ENCODE assay signal across 17 cellular contexts in genomic region chr3:186955898-186956696, GRCh38. TPM values are rescaled to one million over a fixed set of nuclear protein-coding genes. Genes with fewer than 3 reads are reported as not detected.
DNase-seq lines count a peak whose midpoint lies in the region; ATAC-seq lines count a peak whose summit lies in the region.
"Had no signal": no experiment of that assay in that cellular context is flagged by ENCODE, and none has a peak within 500 bp of the region (broad histone marks: within the 10 kb centered on the region; RNA-seq: fewer than 3 reads in every experiment).

No MANE protein-coding gene starts in this region.

- no peaks in the 10 kb centered on the region for H3K27me3 Mint-ChIP-seq in activated CD8-positive, alpha-beta memory T cell treated with anti-CD3 and anti-CD28 coated beads, Interleukin-2, amount 10 ng/mL, durations not matched to agents 7 days and 5 days
- H3K27me3 Mint-ChIP-seq in activated T-helper 17 cell treated with anti-CD3 and anti-CD28 coated beads, Interleukin-2, amount 50 U/mL, for 72 hours: no peaks in the 10 kb centered on the region
- H3K27me3 Mint-ChIP-seq: activated CD8-positive, alpha-beta T cell treated with anti-CD3 and anti-CD28 coated beads for 36 hours had no signal

- H3K4me1 ChIP-seq in right cardiac atrium (ENCODE audit: control insufficient read depth, insufficient read depth, low read length): peaks cover 11% of the 10 kb centered on the region
- H3K4me1 ChIP-seq: Caco-2 had no signal

- H3K4me3 ChIP-seq in right cardiac atrium (ENCODE audit: low read length): no peak overlapping the region
- H3K4me3 ChIP-seq: tibial nerve had no signal

- ATAC-seq in activated CD8-positive, alpha-beta memory T cell treated with anti-CD3 and anti-CD28 coated beads, Interleukin-2, amount 10 ng/mL, durations not matched to agents 7 days and 5 days: no peak
- ATAC-seq in activated T-helper 17 cell treated with anti-CD3 and anti-CD28 coated beads, Interleukin-2, amount 50 U/mL, for 72 hours (replicated peaks): no peak
- ATAC-seq in right cardiac atrium (peak in 1 of 2 donors; percentile 23), HG03095 (IDR thresholded peaks at IDR 0.05; ENCODE audit: unreplicated experiment) (no peak)
- no peak for ATAC-seq in stimulated activated effector memory CD8-positive, alpha-beta T cell treated with anti-CD3 and anti-CD28 coated beads, Interleukin-12 subunit alpha, Interleukin-12 subunit beta, amount 100 ng/mL, for 72 hours
- ATAC-seq: activated CD8-positive, alpha-beta T cell treated with anti-CD3 and anti-CD28 coated beads for 36 hours had no signal

- intact Hi-C loops in right cardiac atrium (cut with DNase I): no loop called here

- peaks cover 61% of the 10 kb centered on the region for H3K4me1 Mint-ChIP-seq in activated CD8-positive, alpha-beta memory T cell treated with anti-CD3 and anti-CD28 coated beads, Interleukin-2, amount 10 ng/mL, durations not matched to agents 7 days and 5 days
- peaks cover 48% of the 10 kb centered on the region for H3K4me1 Mint-ChIP-seq in activated T-helper 17 cell treated with anti-CD3 and anti-CD28 coated beads, Interleukin-2, amount 50 U/mL, for 72 hours
- peaks cover 82% of the 10 kb centered on the region for H3K4me1 Mint-ChIP-seq in stimulated activated effector memory CD8-positive, alpha-beta T cell treated with anti-CD3 and anti-CD28 coated beads, Interleukin-12 subunit alpha, Interleukin-12 subunit beta, amount 100 ng/mL, for 72 hours

- H3K27me3 ChIP-seq in right cardiac atrium (ENCODE audit: control insufficient read depth, insufficient read depth): no peaks in the 10 kb centered on the region
- H3K27me3 ChIP-seq: tibial nerve had no signal

- H3K27ac Mint-ChIP-seq in activated CD8-positive, alpha-beta memory T cell treated with anti-CD3 and anti-CD28 coated beads, Interleukin-2, amount 10 ng/mL, durations not matched to agents 7 days and 5 days: peak overlapping the region; percentile 7
- H3K27ac Mint-ChIP-seq in activated T-helper 17 cell treated with anti-CD3 and anti-CD28 coated beads, Interleukin-2, amount 50 U/mL, for 72 hours: peak overlapping the region; percentile 6
- H3K27ac Mint-ChIP-seq in stimulated activated effector memory CD8-positive, alpha-beta T cell treated with anti-CD3 and anti-CD28 coated beads, Interleukin-12 subunit alpha, Interleukin-12 subunit beta, amount 100 ng/mL, for 72 hours: peak overlapping the region; percentile 17

- CTCF ChIA-PET in activated CD8-positive, alpha-beta memory T cell treated with anti-CD3 and anti-CD28 coated beads, Interleukin-2, amount 10 ng/mL, durations not matched to agents 7 days and 5 days (lab: Charles Lee): interaction anchor here (0.6 to 1.6 kb wide), 3 partner anchors 10 to 194 kb away, joined by 3 to 4 read pairs (median 3); no protein-coding TSS in a partner anchor

- H3K36me3 Mint-ChIP-seq in activated CD8-positive, alpha-beta memory T cell treated with anti-CD3 and anti-CD28 coated beads, Interleukin-2, amount 10 ng/mL, durations not matched to agents 7 days and 5 days: peaks cover 56% of the 10 kb centered on the region
- peaks cover 47% of the 10 kb centered on the region for H3K36me3 Mint-ChIP-seq in activated T-helper 17 cell treated with anti-CD3 and anti-CD28 coated beads, Interleukin-2, amount 50 U/mL, for 72 hours (ENCODE audit: low read depth)
- H3K36me3 Mint-ChIP-seq in stimulated activated effector memory CD8-positive, alpha-beta T cell treated with anti-CD3 and anti-CD28 coated beads, Interleukin-12 subunit alpha, Interleukin-12 subunit beta, amount 100 ng/mL, for 72 hours: peaks cover 33% of the 10 kb centered on the region

- H3K27ac ChIP-seq in right cardiac atrium (ENCODE audit: low read length): peak overlapping the region; percentile 35
- H3K27ac ChIP-seq: 22Rv1 had no signal

- H3K9me3 Mint-ChIP-seq in activated CD8-positive, alpha-beta memory T cell treated with anti-CD3 and anti-CD28 coated beads, Interleukin-2, amount 10 ng/mL, durations not matched to agents 7 days and 5 days (ENCODE audit: low read depth): peaks cover 6% of the 10 kb centered on the region
- peaks cover 7% of the 10 kb centered on the region for H3K9me3 Mint-ChIP-seq in activated T-helper 17 cell treated with anti-CD3 and anti-CD28 coated beads, Interleukin-2, amount 50 U/mL, for 72 hours
- H3K9me3 Mint-ChIP-seq in stimulated activated effector memory CD8-positive, alpha-beta T cell treated with anti-CD3 and anti-CD28 coated beads, Interleukin-12 subunit alpha, Interleukin-12 subunit beta, amount 100 ng/mL, for 72 hours: peaks cover 13% of the 10 kb centered on the region

- no peaks in the 10 kb centered on the region for H3K9me3 ChIP-seq in right cardiac atrium (ENCODE audit: control insufficient read depth, low read length)
- H3K9me3 ChIP-seq: Caco-2 had no signal

- DNase-seq in activated CD8-positive, alpha-beta memory T cell treated with anti-CD3 and anti-CD28 coated beads, Interleukin-2, amount 10 ng/mL, durations not matched to agents 7 days and 5 days: no peak
- no peak for DNase-seq in activated CD8-positive, alpha-beta memory T cell treated with anti-CD3 and anti-CD28 coated beads, Interleukin-2, amount 50 U/mL, for 48 hours
- no peak for DNase-seq in right cardiac atrium
- no peak for DNase-seq in stimulated activated effector memory CD8-positive, alpha-beta T cell treated with anti-CD3 and anti-CD28 coated beads, Interleukin-12 subunit alpha, Interleukin-12 subunit beta, amount 100 ng/mL, for 72 hours (ENCODE audit: low spot score in 2 of 2)
- DNase-seq in NCI-H2196 (lab: John Stamatoyannopoulos, UW; ENCODE audit: unreplicated experiment): no peak
- DNase-seq in SHP77 treated with DMSO at 0.1 percent for 48 hours (lab: John Stamatoyannopoulos, UW): no peak
- DNase-seq: activated CD8-positive, alpha-beta T cell treated with anti-CD3 and anti-CD28 coated beads for 36 hours; Caco-2; caudate nucleus; GF-D8; MV-4-11; retina; stimulated activated CD4-positive, alpha-beta T cell treated with anti-CD3 and anti-CD28 coated beads, Interleukin-1b, Interleukin-23, amount 100 ng/mL, for 48 hours had no signal

- H3K4me3 Mint-ChIP-seq in activated CD8-positive, alpha-beta memory T cell treated with anti-CD3 and anti-CD28 coated beads, Interleukin-2, amount 10 ng/mL, durations not matched to agents 7 days and 5 days: no peak overlapping the region
- no peak overlapping the region for H3K4me3 Mint-ChIP-seq in activated T-helper 17 cell treated with anti-CD3 and anti-CD28 coated beads, Interleukin-2, amount 50 U/mL, for 72 hours
- H3K4me3 Mint-ChIP-seq in stimulated activated effector memory CD8-positive, alpha-beta T cell treated with anti-CD3 and anti-CD28 coated beads, Interleukin-12 subunit alpha, Interleukin-12 subunit beta, amount 100 ng/mL, for 72 hours: peak overlapping the region; percentile 56
- H3K4me3 Mint-ChIP-seq: activated CD8-positive, alpha-beta T cell treated with anti-CD3 and anti-CD28 coated beads for 36 hours had no signal

- WGBS in right cardiac atrium: 51% methylated on average over 9 of the region's 9 CpGs

RNA-seq across cellular contexts. Expression of gene ST6GAL1, which starts 25.8 kb away (rescaled TPM):
- total RNA-seq in activated CD8-positive, alpha-beta memory T cell treated with anti-CD3 and anti-CD28 coated beads, Interleukin-2, amount 10 ng/mL, durations not matched to agents 7 days and 5 days: 100 to 1,000 TPM in 1 of 2 experiments, 10 to 100 TPM in 1; 77.9 to 102 TPM
- 10 to 100 TPM; 68.0 to 77.4 TPM for total RNA-seq in activated T-helper 17 cell treated with anti-CD3 and anti-CD28 coated beads, Interleukin-2, amount 50 U/mL, for 72 hours
- 10 to 100 TPM; 63.3 to 69.2 (median 65.7) TPM for total RNA-seq in right cardiac atrium
- 25.2 TPM for polyA plus RNA-seq in right cardiac atrium
